ENCODE assay signal across 18 cellular contexts in the genomic region with DNA sequence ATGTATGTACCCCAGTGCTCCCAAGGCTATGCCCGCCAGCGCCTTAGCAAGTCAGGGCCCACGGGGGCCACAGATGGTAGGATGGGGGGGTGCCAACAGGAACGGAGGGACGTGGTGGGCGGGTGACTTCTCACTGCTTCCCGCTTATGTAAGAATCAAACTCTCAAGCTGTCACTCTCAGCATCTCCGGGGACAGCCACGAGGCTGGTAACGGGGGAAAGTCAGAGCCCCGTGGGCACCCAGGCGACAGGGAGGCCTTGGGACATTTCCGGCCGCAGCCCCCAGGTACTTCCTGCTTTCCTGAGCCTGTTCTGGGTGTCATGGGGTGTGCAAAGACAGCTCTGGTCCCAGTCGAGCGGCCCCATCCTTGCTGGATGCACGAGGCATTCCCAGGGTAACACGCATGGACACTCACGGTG.
"Had no signal": no experiment of that assay in that cellular context is flagged by ENCODE, and none has a peak within 500 bp of the region (broad histone marks: within the 10 kb centered on the region; RNA-seq: fewer than 3 reads in every experiment).

No MANE protein-coding gene starts in this region.

- H3K9me3 ChIP-seq: thyroid gland had no signal

- DNase-seq: activated CD4-positive, alpha-beta T cell treated with anti-CD3 and anti-CD28 coated beads, Interleukin-2, amount 50 U/mL, for 1 hour; activated CD4-positive, CD25-positive, alpha-beta regulatory T cell treated with anti-CD3 and anti-CD28 coated beads, Interleukin-2, amount 50 U/mL, for 72 hours; activated CD8-positive, alpha-beta memory T cell treated with anti-CD3 and anti-CD28 coated beads, Interleukin-2, amount 50 U/mL, for 4 hours; activated effector memory CD4-positive, alpha-beta T cell treated with Interleukin-2 at 50 U/mL for 16 hours; activated naive CD4-positive, alpha-beta T cell treated with anti-CD3 and anti-CD28 coated beads, Interleukin-2, amount 10 ng/mL, durations not matched to agents 7 days and 5 days; activated naive CD8-positive, alpha-beta T cell treated with anti-CD3 and anti-CD28 coated beads, Interleukin-2, amount 50 U/mL, for 24 hours; activated T-cell treated with anti-CD3 and anti-CD28 coated beads, Interleukin-2, amount 50 U/mL, for 48 hours; cortex of kidney; effector CD4-positive, alpha-beta T cell; left colon; stimulated activated CD8-positive, alpha-beta memory T cell treated with anti-CD3 and anti-CD28 coated beads, Interleukin-4, amount 100 ng/mL, for 48 hours; stimulated activated naive CD4-positive, alpha-beta T cell treated with Interleukin-2 at 50 U/mL for 16 hours; SW 1271; thyroid gland had no signal

- H3K27ac ChIP-seq: hepatocyte, thyroid gland had no signal

- ATAC-seq: activated naive CD8-positive, alpha-beta T cell treated with anti-CD3 and anti-CD28 coated beads, Interleukin-2, amount 50 U/mL, for 24 hours; esophagus mucosa; left colon; natural killer cell treated with Interleukin-12 subunit alpha and Interleukin-12 subunit beta and Interleukin-15 and Interleukin-18, amount 100 ng/mL, for 72 hours had no signal

- H3K36me3 ChIP-seq: thyroid gland had no signal

- H3K27me3 ChIP-seq: hepatocyte, thyroid gland had no signal

- H3K4me3 ChIP-seq: hepatocyte, lung, thyroid gland had no signal
